In the genomic region with DNA sequence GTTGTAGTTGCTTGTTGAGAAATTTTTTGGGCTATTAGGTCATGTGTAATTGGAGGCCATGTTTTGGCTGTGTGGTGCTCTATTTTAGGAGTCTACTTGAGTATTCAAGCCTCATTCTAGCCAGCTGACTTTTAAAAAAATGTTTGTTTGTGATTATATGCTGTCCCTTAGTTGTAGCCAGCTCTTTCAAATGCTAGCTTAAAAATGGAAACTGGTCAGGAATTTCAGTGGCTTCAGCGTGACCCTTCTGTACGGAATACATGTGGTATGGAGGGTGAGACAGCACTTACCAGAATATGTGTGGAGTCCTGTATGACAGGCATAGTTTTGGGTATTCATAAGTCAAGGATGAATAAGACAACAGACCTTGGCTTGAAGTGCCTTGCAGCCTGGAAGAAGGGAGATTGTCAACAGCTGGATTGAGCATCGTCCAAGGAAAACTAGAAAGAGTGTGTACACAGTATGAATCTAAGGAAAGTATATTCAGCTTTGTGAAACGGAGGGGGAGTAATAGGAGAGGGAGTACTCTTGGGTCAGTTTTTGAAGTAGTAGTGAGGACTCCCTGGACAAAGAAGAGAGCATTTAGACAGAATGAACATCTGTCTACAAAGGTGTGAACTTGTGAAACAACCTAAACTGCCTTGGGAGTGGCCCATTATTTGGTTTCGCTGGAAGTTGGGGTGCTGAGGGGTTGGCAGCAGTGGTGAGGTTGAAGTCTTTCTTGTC, we compare ENCODE assay signal across 16 cellular contexts. TPM values are rescaled to one million over a fixed set of nuclear protein-coding genes. Genes with fewer than 3 reads are reported as not detected.
A peak's percentile ranks its signal among the peaks of the same experiment; 100 is the strongest.
DNase-seq lines count a peak whose midpoint lies in the region; ATAC-seq and TF ChIP-seq lines count a peak whose summit lies in the region.
"Had no signal": no experiment of that assay in that cellular context is flagged by ENCODE, and none has a peak within 500 bp of the region (broad histone marks: within the 10 kb centered on the region; RNA-seq: fewer than 3 reads in every experiment).

No MANE protein-coding gene starts in this region.

- H3K4me3 Mint-ChIP-seq in central memory CD8-positive, alpha-beta T cell: no peak overlapping the region
- H3K4me3 Mint-ChIP-seq: stimulated activated naive CD8-positive, alpha-beta T cell treated with anti-CD3 and anti-CD28 coated beads, Interleukin-15, Interleukin-2, amounts not matched to agents 100 ng/mL and 50 ng/mL, for 24 hours had no signal

- no peak for TF ChIP-seq CTCF in HEK293 (tag by site-specific recombination; IDR thresholded peaks at IDR 0.05)
- TF ChIP-seq CTCF in adrenal gland (IDR thresholded peaks at IDR 0.05): no peak
- TF ChIP-seq CTCF in GM10266 (IDR thresholded peaks at IDR 0.05; ENCODE audit: control insufficient read depth, insufficient read depth, low read depth, missing control alignments): no peak

- H3K27ac ChIP-seq in HEK293 (ENCODE audit: extremely low read depth, low read depth, low read length): 0 out of 2 replicates have a peak overlapping the region, but pooled peaks have one; percentile 40
- H3K27ac ChIP-seq in right cardiac atrium (ENCODE audit: low read length): peak overlapping the region; percentile 77
- H3K27ac ChIP-seq in subcutaneous abdominal adipose tissue (ENCODE audit: low read depth, low read length): peak overlapping the region; percentile 37
- peak overlapping the region in 2 of 5 donors; percentile 37 to 40 for H3K27ac ChIP-seq in adrenal gland
- H3K27ac ChIP-seq: HL-60 had no signal

- no peaks in the 10 kb centered on the region for H3K9me3 Mint-ChIP-seq in central memory CD8-positive, alpha-beta T cell
- H3K9me3 Mint-ChIP-seq: stimulated activated naive CD8-positive, alpha-beta T cell treated with anti-CD3 and anti-CD28 coated beads, Interleukin-15, Interleukin-2, amounts not matched to agents 100 ng/mL and 50 ng/mL, for 24 hours had no signal

- peaks cover 87% of the 10 kb centered on the region for H3K36me3 Mint-ChIP-seq in central memory CD8-positive, alpha-beta T cell (ENCODE audit: insufficient read depth)

- peak overlapping the region in 2 of 5 donors; percentile 43 to 48 for H3K9ac ChIP-seq in subcutaneous abdominal adipose tissue (ENCODE audit: low read length in 5 of 5)

- H3K9me3 ChIP-seq in HEK293 (ENCODE audit: control insufficient read depth, insufficient read depth, low read depth, low read length) (no peaks in the 10 kb centered on the region), right cardiac atrium (ENCODE audit: control insufficient read depth, low read length) (no peaks in the 10 kb centered on the region), subcutaneous abdominal adipose tissue (ENCODE audit: control insufficient read depth in 5 of 5, low read length in 5 of 5) (no peaks in the 10 kb centered on the region), adrenal gland (replicated peaks in 1 of 3) (no peaks in the 10 kb centered on the region)

- intact Hi-C loops in right cardiac atrium (cut with DNase I) (no loop called here), adrenal gland (cut with DNase I) (no loop called here)

- H3K27me3 ChIP-seq in right cardiac atrium (ENCODE audit: control insufficient read depth, insufficient read depth): no peaks in the 10 kb centered on the region
- H3K27me3 ChIP-seq in subcutaneous abdominal adipose tissue (ENCODE audit: control insufficient read depth in 5 of 5, insufficient read depth in 4 of 5, low read length in 5 of 5): no peaks in the 10 kb centered on the region
- no peaks in the 10 kb centered on the region for H3K27me3 ChIP-seq in adrenal gland

- 59% methylated on average over 5 of the region's 5 CpGs for WGBS in right cardiac atrium
- WGBS in adrenal gland, 4 donors: 75 to 78% (median 76%) methylated on average over 5 of the region's 5 CpGs

- peak overlapping the region; percentile 12 for H3K27ac Mint-ChIP-seq in central memory CD8-positive, alpha-beta T cell (ENCODE audit: low read depth)

- H3K4me3 ChIP-seq in HEK293 (ENCODE audit: low read depth, low read length): no peak overlapping the region
- H3K4me3 ChIP-seq in right cardiac atrium (ENCODE audit: low read length): no peak overlapping the region
- H3K4me3 ChIP-seq in subcutaneous abdominal adipose tissue (ENCODE audit: low read depth in 1 of 5, low read length in 5 of 5): no peak overlapping the region
- no peak overlapping the region for H3K4me3 ChIP-seq in adrenal gland

- no peak for ATAC-seq in central memory CD8-positive, alpha-beta T cell (replicated peaks; ENCODE audit: extremely low read depth, poor library complexity, severe bottlenecking)
- ATAC-seq in right cardiac atrium: peak; percentile 70 to 84
- no peak for ATAC-seq in stimulated activated naive CD8-positive, alpha-beta T cell treated with anti-CD3 and anti-CD28 coated beads, Interleukin-15, Interleukin-2, amounts not matched to agents 100 U/mL and 50 U/mL, for 24 hours

- no peak for TF ChIP-seq POLR2A in adrenal gland (IDR thresholded peaks at IDR 0.05)

- H3K36me3 ChIP-seq in HEK293 (ENCODE audit: control insufficient read depth in 2 of 2, insufficient read depth in 1 of 2, low read length in 2 of 2) (peaks cover 91 to 100% of the 10 kb centered on the region in 2 experiments), subcutaneous abdominal adipose tissue (ENCODE audit: control insufficient read depth in 5 of 5, insufficient read depth in 5 of 5, low read length in 5 of 5) (peaks cover 48 to 88% (median 66%) of the 10 kb centered on the region in 5 donors), adrenal gland (replicated peaks in 1 of 2) (peaks cover 0 to 90% of the 10 kb centered on the region in 2 donors)

- peaks cover 6% of the 10 kb centered on the region for H3K4me1 Mint-ChIP-seq in central memory CD8-positive, alpha-beta T cell

- DNase-seq in central memory CD8-positive, alpha-beta T cell (ENCODE audit: low spot score in 2 of 2): no peak
- no peak for DNase-seq in right cardiac atrium
- DNase-seq in adrenal gland: no peak
- no peak for DNase-seq in GM10266 (ENCODE audit: extremely low spot score)
- DNase-seq in stimulated activated naive CD8-positive, alpha-beta T cell treated with anti-CD3 and anti-CD28 coated beads, Interleukin-15, Interleukin-2, amounts not matched to agents 100 U/mL and 50 U/mL, for 24 hours: no peak
- DNase-seq: activated gamma-delta T cell, COR-L47, cortex of kidney, Kasumi-1, NCI-H1930, retina, SHP77 treated with DMSO at 0.1 percent for 48 hours had no signal

- H3K4me1 ChIP-seq in HEK293 (ENCODE audit: control insufficient read depth, insufficient read depth, low read length) (no peaks in the 10 kb centered on the region), right cardiac atrium (ENCODE audit: control insufficient read depth, insufficient read depth, low read length) (peaks cover 11% of the 10 kb centered on the region), subcutaneous abdominal adipose tissue (ENCODE audit: control insufficient read depth in 5 of 5, insufficient read depth in 5 of 5, low read length in 5 of 5) (peaks cover 6 to 37% (median 24%) of the 10 kb centered on the region in 5 donors), adrenal gland (replicated peaks in 1 of 2) (peaks cover 6 to 10% of the 10 kb centered on the region in 2 donors)

- POLR2A ChIA-PET in HEK293 (lab: Yijun Ruan, JAX): interaction anchor here (0.5 kb wide), 1 partner anchor 37 kb away, joined by 3 read pairs; no protein-coding TSS in a partner anchor

- CTCF ChIA-PET in HEK293 (lab: Yijun Ruan, JAX): interaction anchor here (0.6 to 0.7 kb wide), 2 partner anchors 10 to 31 kb away, joined by 3 read pairs; no protein-coding TSS in a partner anchor

- no peaks in the 10 kb centered on the region for H3K27me3 Mint-ChIP-seq in central memory CD8-positive, alpha-beta T cell
- H3K27me3 Mint-ChIP-seq: stimulated activated naive CD8-positive, alpha-beta T cell treated with anti-CD3 and anti-CD28 coated beads, Interleukin-15, Interleukin-2, amounts not matched to agents 100 ng/mL and 50 ng/mL, for 24 hours had no signal

TF ChIP-seq in HEK293, 187 proteins besides CTCF, POLR2A, EP300 and RAD21:
- TF ChIP-seq ZNF585B (tag by site-specific recombination; IDR thresholded peaks at IDR 0.05) (no peak), ZFP69B (tag by site-specific recombination; IDR thresholded peaks at IDR 0.05) (no peak), ZBTB48 (tag by site-specific recombination; IDR thresholded peaks at IDR 0.05) (no peak), ZNF10 (tag by site-specific recombination; IDR thresholded peaks at IDR 0.05) (no peak), ZNF274 (IDR thresholded peaks at IDR 0.05; ENCODE audit: low read length) (no peak), ZNF274 (tag by site-specific recombination; IDR thresholded peaks at IDR 0.05; ENCODE audit: borderline replicate concordance) (no peak), KLF16 (tag by site-specific recombination; IDR thresholded peaks at IDR 0.05) (no peak), ZNF223 (tag by site-specific recombination; IDR thresholded peaks at IDR 0.05) (no peak), ZNF600 (tag by site-specific recombination; IDR thresholded peaks at IDR 0.05) (peak; percentile 47; the same call in 1 of the 2 replicates)
TF ChIP-seq in HEK293: peak in this region for 1.

RNA-seq across cellular contexts. Expression of a gene that starts 20.0 kb away (rescaled TPM):
- total RNA-seq in right cardiac atrium (10 to 100 TPM; 13.6 to 20.1 (median 17.6) TPM), adrenal gland (10 to 100 TPM in 4 of 8 donors, 1 to 10 TPM in 4; 1.2 to 15.1 (median 9.8) TPM)
- polyA plus RNA-seq in right cardiac atrium (8.2 TPM), adrenal gland (1 to 10 TPM; 2.2 to 3.5 (median 2.7) TPM)

RNA-seq across cellular contexts. Expression of a gene that starts 33.4 kb away (rescaled TPM):
- total RNA-seq in right cardiac atrium: 10 to 100 TPM; 40.0 to 50.0 (median 45.5) TPM
- polyA plus RNA-seq in right cardiac atrium: 39.9 TPM
- total RNA-seq in adrenal gland: 10 to 100 TPM; 35.0 to 81.1 (median 60.7) TPM
- 100 to 1,000 TPM in 1 of 3 donors, 10 to 100 TPM in 2; 32.3 to 109 (median 44.1) TPM for polyA plus RNA-seq in adrenal gland

RNA-seq across cellular contexts. Expression of a gene that starts 57.3 kb away (rescaled TPM):
- 10 to 100 TPM in 1 of 4 donors, 1 to 10 TPM in 3; 8.0 to 12.8 (median 9.5) TPM for total RNA-seq in right cardiac atrium
- 9.2 TPM for polyA plus RNA-seq in right cardiac atrium
- total RNA-seq in adrenal gland: 10 to 100 TPM in 5 of 8 donors, 1 to 10 TPM in 3; 7.6 to 26.1 (median 11.2) TPM
- 10 to 100 TPM; 12.7 to 13.2 (median 13.0) TPM for polyA plus RNA-seq in adrenal gland

Comparison
In these comparisons a context has a peak if more than half of its experiments do, and no peak if none do; other contexts are left out.
1. ATAC-seq: peak in right cardiac atrium (2 of 2); none in central memory CD8-positive, alpha-beta T cell (single experiment) and stimulated activated naive CD8-positive, alpha-beta T cell treated with anti-CD3 and anti-CD28 coated beads, Interleukin-15, Interleukin-2, amounts not matched to agents 100 U/mL and 50 U/mL, for 24 hours (single experiment).